1 cellular context compared by ENCODE assay signal in the genomic region with DNA sequence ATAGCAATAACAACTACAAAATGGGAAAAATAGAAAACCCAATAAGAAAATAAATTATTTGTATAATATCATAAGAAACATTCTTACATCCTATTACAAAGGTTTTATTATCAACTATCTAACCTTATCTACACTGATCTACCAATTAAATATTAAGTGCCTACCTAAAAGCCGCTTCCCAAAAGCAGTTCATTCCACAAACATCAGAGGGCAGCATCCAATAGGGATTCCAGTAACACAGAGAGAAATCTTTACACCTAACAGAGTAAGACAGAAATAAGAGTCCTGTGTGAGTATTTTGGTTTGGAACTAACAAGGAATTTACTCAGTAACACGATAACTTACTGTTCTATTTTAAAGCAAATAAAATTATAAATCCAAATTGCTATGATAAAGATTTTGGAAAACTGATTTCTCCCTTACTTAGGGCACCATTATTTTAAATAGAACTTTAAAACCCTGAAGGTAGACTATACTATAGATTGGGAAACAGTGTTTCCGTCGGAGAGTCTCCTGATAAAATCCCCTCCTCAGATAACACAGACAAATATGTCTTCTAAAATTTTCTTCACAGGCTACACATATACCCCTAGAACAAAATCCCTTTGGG.
TF ChIP-seq lines count a peak whose summit lies in the region.

No MANE protein-coding gene starts in this region.

TF ChIP-seq in H1, 55 proteins besides CTCF, POLR2A, EP300 and RAD21:
- TF ChIP-seq ZNF274 (IDR thresholded peaks at IDR 0.05; ENCODE audit: borderline replicate concordance, extremely low read depth, low read length) (no peak), TEAD4 (IDR thresholded peaks at IDR 0.05; ENCODE audit: low read depth, low read length) (0 out of 2 replicates have a peak, but pooled peaks have one; percentile 6), GABPA (IDR thresholded peaks at IDR 0.05; ENCODE audit: borderline replicate concordance, insufficient read depth, low read length) (no peak), EZH2 (IDR thresholded peaks at IDR 0.05; ENCODE audit: low read depth, low read length, severe bottlenecking) (no peak)
